In genomic region chr3:195139876-195140240, GRCh38 we compare ENCODE assay signal across 17 cellular contexts.
DNase-seq lines count a peak whose midpoint lies in the region; ATAC-seq, FAIRE-seq and TF ChIP-seq lines count a peak whose summit lies in the region.
"Had no signal": no experiment of that assay in that cellular context is flagged by ENCODE, and none has a peak within 500 bp of the region (broad histone marks: within the 10 kb centered on the region; RNA-seq: fewer than 3 reads in every experiment).

No MANE protein-coding gene starts in this region.

- no peak for TF ChIP-seq POLR2A in GM12891 (IDR thresholded peaks at IDR 0.05; ENCODE audit: low read depth, low read length)

- TF ChIP-seq CTCF in mammary epithelial cell (conservative IDR thresholded peaks at IDR 0.05 in 1 of 2, IDR thresholded peaks at IDR 0.05 in 1 of 2; ENCODE audit: extremely low read depth in 1 of 2, insufficient read depth in 1 of 2, low read depth in 1 of 2, low read length in 2 of 2): no peak
- TF ChIP-seq CTCF in left lung (IDR thresholded peaks at IDR 0.05): no peak
- TF ChIP-seq CTCF in smooth muscle cell (IDR thresholded peaks at IDR 0.05; ENCODE audit: borderline replicate concordance, insufficient read depth, poor library complexity, severe bottlenecking): no peak

- no peaks in the 10 kb centered on the region for H3K27me3 ChIP-seq in BLaER1 treated with 17β-estradiol and CSF1 and Interleukin-3, amounts not matched to agents 10 nM and 100 nM
- no peaks in the 10 kb centered on the region for H3K27me3 ChIP-seq in mammary epithelial cell (ENCODE audit: insufficient read depth, low read length)
- H3K27me3 ChIP-seq in left lung: no peaks in the 10 kb centered on the region
- H3K27me3 ChIP-seq in CD4-positive, alpha-beta memory T cell (ENCODE audit: insufficient read depth, low read length): no peaks in the 10 kb centered on the region
- H3K27me3 ChIP-seq in smooth muscle cell (ENCODE audit: low read depth): no peaks in the 10 kb centered on the region
- H3K27me3 ChIP-seq: transverse colon had no signal

- H3K4me1 ChIP-seq in BLaER1 treated with 17β-estradiol and CSF1 and Interleukin-3, amounts not matched to agents 10 nM and 100 nM: peaks cover 20 to 56% (median 46%) of the 10 kb centered on the region in 10 experiments
- peaks cover 11% of the 10 kb centered on the region for H3K4me1 ChIP-seq in mammary epithelial cell (ENCODE audit: insufficient read depth, low read length)
- H3K4me1 ChIP-seq in left lung: no peaks in the 10 kb centered on the region
- no peaks in the 10 kb centered on the region for H3K4me1 ChIP-seq in CD4-positive, alpha-beta memory T cell (ENCODE audit: insufficient read depth, low read length)
- H3K4me1 ChIP-seq in smooth muscle cell (ENCODE audit: low read depth): no peaks in the 10 kb centered on the region

- no peak overlapping the region for H2AFZ ChIP-seq in mammary epithelial cell (ENCODE audit: low read depth, low read length)
- H2AFZ ChIP-seq in smooth muscle cell (ENCODE audit: low read depth): no peak overlapping the region

- no peaks in the 10 kb centered on the region for H3K4me1 Mint-ChIP-seq in CD4-positive, alpha-beta memory T cell

- H3F3A ChIP-seq in smooth muscle cell (ENCODE audit: low read depth): no peaks in the 10 kb centered on the region

- H3K9me3 Mint-ChIP-seq in CD4-positive, alpha-beta memory T cell: peaks cover 7 to 24% (median 16%) of the 10 kb centered on the region in 8 donors

- peaks cover 0 to 10% (median 0%) of the 10 kb centered on the region in 11 experiments; a peak in 2 of 22 replicates for H4K20me1 ChIP-seq in BLaER1 treated with 17β-estradiol and CSF1 and Interleukin-3, amounts not matched to agents 10 nM and 100 nM
- H4K20me1 ChIP-seq in mammary epithelial cell (ENCODE audit: insufficient read depth, low read length) (no peaks in the 10 kb centered on the region), smooth muscle cell (ENCODE audit: low read depth) (no peaks in the 10 kb centered on the region)

- peaks cover 0 to 25% (median 18%) of the 10 kb centered on the region in 11 experiments; a peak in 14 of 22 replicates for H3K36me3 ChIP-seq in BLaER1 treated with 17β-estradiol and CSF1 and Interleukin-3, amounts not matched to agents 10 nM and 100 nM
- H3K36me3 ChIP-seq in mammary epithelial cell (ENCODE audit: insufficient read depth, low read length): no peaks in the 10 kb centered on the region
- H3K36me3 ChIP-seq in left lung: no peaks in the 10 kb centered on the region
- H3K36me3 ChIP-seq in CD4-positive, alpha-beta memory T cell (ENCODE audit: insufficient read depth, low read length): no peaks in the 10 kb centered on the region
- H3K36me3 ChIP-seq in smooth muscle cell (ENCODE audit: low read depth): no peaks in the 10 kb centered on the region
- H3K36me3 ChIP-seq: transverse colon had no signal

- H3K79me2 ChIP-seq in mammary epithelial cell (ENCODE audit: insufficient read depth, low read length): no peaks in the 10 kb centered on the region
- no peaks in the 10 kb centered on the region for H3K79me2 ChIP-seq in smooth muscle cell (ENCODE audit: low read depth)

- dilution Hi-C loops in mammary epithelial cell (cut with HindIII; ENCODE audit: low sequenced_read_pairs): loop anchor here (5.0 kb wide), 1 partner anchor 42 kb away; no protein-coding TSS in a partner anchor

- intact Hi-C loops in mammary epithelial cell (cut with micrococcal nuclease): loop anchor here (10.0 kb wide), 1 partner anchor 115 kb away; no protein-coding TSS in a partner anchor
- intact Hi-C loops in left lung (cut with DNase I): no loop called here
- intact Hi-C loops in CD4-positive, alpha-beta memory T cell (cut with micrococcal nuclease): no loop called here

- H3K27me3 Mint-ChIP-seq in CD4-positive, alpha-beta memory T cell: no peaks in the 10 kb centered on the region
- H3K27me3 Mint-ChIP-seq: activated B cell treated with CpG ODN at 0.5 μM for 24 hours, IgD-negative memory B cell, progenitor cell of endocrine pancreas had no signal

- CTCF ChIA-PET in mammary epithelial cell (lab: Charles Lee; ENCODE audit: low non-redundant PET): no interaction called here
- CTCF ChIA-PET in CD4-positive, alpha-beta memory T cell (lab: Charles Lee; ENCODE audit: partially characterized antibody): no interaction called here

- in situ Hi-C loops in mammary epithelial cell (cut with MboI; ENCODE audit: low sequenced_read_pairs in 2 of 2): no loop called here

- peaks cover 15 to 25% (median 20%) of the 10 kb centered on the region in 11 experiments for H3K9me3 ChIP-seq in BLaER1 treated with 17β-estradiol and CSF1 and Interleukin-3, amounts not matched to agents 10 nM and 100 nM (replicated peaks in 1 of 11)
- H3K9me3 ChIP-seq in mammary epithelial cell (replicated peaks; ENCODE audit: insufficient read depth, low read length) (peaks cover 7% of the 10 kb centered on the region), left lung (peaks cover 0 to 3% of the 10 kb centered on the region in 2 donors), smooth muscle cell (replicated peaks; ENCODE audit: low read depth) (no peaks in the 10 kb centered on the region)
- peaks cover 0 to 8% of the 10 kb centered on the region in 2 donors for H3K9me3 ChIP-seq in CD4-positive, alpha-beta memory T cell (ENCODE audit: control insufficient read depth in 1 of 2, low read length in 2 of 2)
- H3K9me3 ChIP-seq: transverse colon had no signal

- no peak overlapping the region for H3K9ac ChIP-seq in BLaER1 treated with 17β-estradiol and CSF1 and Interleukin-3, amounts not matched to agents 10 nM and 100 nM
- H3K9ac ChIP-seq in mammary epithelial cell (ENCODE audit: insufficient read depth, low read length): no peak overlapping the region
- no peak overlapping the region for H3K9ac ChIP-seq in smooth muscle cell (ENCODE audit: low read depth)

- no peak overlapping the region for H3K4me3 ChIP-seq in BLaER1 treated with 17β-estradiol and CSF1 and Interleukin-3, amounts not matched to agents 10 nM and 100 nM
- H3K4me3 ChIP-seq in mammary epithelial cell (replicated peaks in 1 of 3; ENCODE audit: insufficient read depth in 1 of 3, low read depth in 2 of 3, low read length in 3 of 3): no peak overlapping the region
- no peak overlapping the region for H3K4me3 ChIP-seq in left lung
- H3K4me3 ChIP-seq in CD4-positive, alpha-beta memory T cell (ENCODE audit: low read length in 2 of 2): no peak overlapping the region
- no peak overlapping the region for H3K4me3 ChIP-seq in smooth muscle cell
- H3K4me3 ChIP-seq: transverse colon had no signal

- DNase-seq in HT1080 (ENCODE audit: low read depth) (peak; percentile 55), mammary epithelial cell (peak; percentile 71), left lung (no peak), smooth muscle cell (lab: John Stamatoyannopoulos, UW; ENCODE audit: unreplicated experiment) (no peak), GM12891 (ENCODE audit: insufficient read length, low spot score) (no peak)
- DNase-seq in CD4-positive, alpha-beta memory T cell: no peak
- DNase-seq: activated B cell treated with CpG ODN at 0.5 μM for 24 hours, DND-41, NCI-H446 treated with DMSO at 0.1 percent for 48 hours, transverse colon had no signal

- peak overlapping the region; percentile 65 to 85 (median 75); a peak in 19 of 22 replicates for H3K4me2 ChIP-seq in BLaER1 treated with 17β-estradiol and CSF1 and Interleukin-3, amounts not matched to agents 10 nM and 100 nM
- no peak overlapping the region for H3K4me2 ChIP-seq in mammary epithelial cell (ENCODE audit: insufficient read depth, low read depth, low read length)
- H3K4me2 ChIP-seq in smooth muscle cell: no peak overlapping the region

- no TSS peak for BruUV-seq in mammary epithelial cell (replicated peaks; lab: Mats Ljungman, UMichigan)

- POLR2A ChIA-PET in CD4-positive, alpha-beta memory T cell (lab: Charles Lee; ENCODE audit: partially characterized antibody): no interaction called here

- peak; percentile 79 for ATAC-seq in left lung
- ATAC-seq in GM21825 (IDR thresholded peaks at IDR 0.05; ENCODE audit: unreplicated experiment): no peak

- H3K27ac Mint-ChIP-seq in CD4-positive, alpha-beta memory T cell: no peak overlapping the region
- H3K27ac Mint-ChIP-seq: activated B cell treated with CpG ODN at 0.5 μM for 24 hours, progenitor cell of endocrine pancreas had no signal

- peaks cover 21 to 32% of the 10 kb centered on the region in 2 donors for H3K36me3 Mint-ChIP-seq in CD4-positive, alpha-beta memory T cell

- 78% methylated on average over 4 of the region's 4 CpGs for WGBS in mammary epithelial cell (ENCODE audit: low coverage, missing lambda C conversion rate)
- WGBS in smooth muscle cell (ENCODE audit: low lambda C conversion rate): 76% methylated on average over 4 of the region's 4 CpGs

- no peak for FAIRE-seq in GM12891 (lab: Jason Lieb, UNC)
- FAIRE-seq: colon, GM12892 had no signal

- H3K4me3 Mint-ChIP-seq in CD4-positive, alpha-beta memory T cell: no peak overlapping the region
- H3K4me3 Mint-ChIP-seq: activated B cell treated with CpG ODN at 0.5 μM for 24 hours had no signal

- H3K27ac ChIP-seq in BLaER1 treated with 17β-estradiol and CSF1 and Interleukin-3, amounts not matched to agents 10 nM and 100 nM: peak overlapping the region in 1 of 11 experiments; percentile 48; a peak in 2 of 22 replicates
- no peak overlapping the region for H3K27ac ChIP-seq in mammary epithelial cell (ENCODE audit: insufficient read depth, low read depth, low read length)
- no peak overlapping the region for H3K27ac ChIP-seq in left lung
- no peak overlapping the region for H3K27ac ChIP-seq in CD4-positive, alpha-beta memory T cell (ENCODE audit: low read depth, low read length)
- H3K27ac ChIP-seq in smooth muscle cell (ENCODE audit: low read depth): no peak overlapping the region
- H3K27ac ChIP-seq: C4-2B had no signal

TF ChIP-seq in GM12891, 5 proteins besides CTCF, POLR2A, EP300 and RAD21:
- no peak for TF ChIP-seq POU2F2 (IDR thresholded peaks at IDR 0.05; ENCODE audit: low read depth, low read length)
- TF ChIP-seq TAF1 (IDR thresholded peaks at IDR 0.05; ENCODE audit: low read depth, low read length): no peak
- TF ChIP-seq POLR2AphosphoS5 (IDR thresholded peaks at IDR 0.05; ENCODE audit: low read depth, low read length): no peak
- TF ChIP-seq PAX5 (IDR thresholded peaks at IDR 0.05; ENCODE audit: insufficient read depth, low read length, severe bottlenecking): no peak
- no peak for TF ChIP-seq SPI1 (IDR thresholded peaks at IDR 0.05; ENCODE audit: low read depth, low read length)

Comparison
In these comparisons a context has a peak if more than half of its experiments do, and no peak if none do; other contexts are left out.
1. H3K4me2 ChIP-seq: peak in BLaER1 treated with 17β-estradiol and CSF1 and Interleukin-3, amounts not matched to agents 10 nM and 100 nM (11 of 11); none in mammary epithelial cell (single experiment) and smooth muscle cell (single experiment).
2. DNase-seq: peak in HT1080 (single experiment) and mammary epithelial cell (single experiment); none in left lung (0 of 2), CD4-positive, alpha-beta memory T cell (0 of 5), smooth muscle cell (single experiment) and GM12891 (single experiment).